8 cellular contexts compared by ENCODE assay signal in genomic region chr5:18749716-18750271, GRCh38.
DNase-seq lines count a peak whose midpoint lies in the region; ATAC-seq, FAIRE-seq and TF ChIP-seq lines count a peak whose summit lies in the region.
"Not testable (repeated sequence)": the region's sequence is repeated elsewhere in the genome, so short reads cannot be mapped to it uniquely, and the experiment has no call there.

No MANE protein-coding gene starts in this region.

- not testable (repeated sequence) for H3K4me3 ChIP-seq in esophagus muscularis mucosa

- not testable (repeated sequence) for TF ChIP-seq EP300 in esophagus muscularis mucosa (IDR thresholded peaks at IDR 0.05)

- peak; percentile 41 for FAIRE-seq in GM12891 (lab: Jason Lieb, UNC)

- intact Hi-C loops in esophagus muscularis mucosa (cut with DNase I) = not testable (repeated sequence)

- WGBS in esophagus muscularis mucosa = 88% methylated on average over 5 of the region's 6 CpGs

- not testable (repeated sequence) for DNase-seq in GM12891 (ENCODE audit: insufficient read length, low spot score)
- DNase-seq in activated CD4-positive, alpha-beta T cell treated with anti-CD3 and anti-CD28 coated beads for 48 hours = peak; percentile 19
- peak; percentile 77 for DNase-seq in esophagus muscularis mucosa (ENCODE audit: extremely low spot score)

- TF ChIP-seq POLR2A in GM12891 (IDR thresholded peaks at IDR 0.05; ENCODE audit: low read depth, low read length); esophagus muscularis mucosa (IDR thresholded peaks at IDR 0.05; ENCODE audit: low read depth): not testable (repeated sequence)

- H3K4me1 ChIP-seq in esophagus muscularis mucosa = not testable (repeated sequence)

- not testable (repeated sequence) for TF ChIP-seq CTCF in esophagus muscularis mucosa (IDR thresholded peaks at IDR 0.05)

- H3K9me3 ChIP-seq in esophagus muscularis mucosa = not testable (repeated sequence)

- not testable (repeated sequence) for H3K36me3 ChIP-seq in esophagus muscularis mucosa

- ATAC-seq in GM18909 (IDR thresholded peaks at IDR 0.05; ENCODE audit: poor library complexity, unreplicated experiment) (peak; percentile 33), GM21447 (IDR thresholded peaks at IDR 0.05; ENCODE audit: unreplicated experiment) (peak; percentile 21), HG02759 (IDR thresholded peaks at IDR 0.05; ENCODE audit: unreplicated experiment) (peak; percentile 24), HG03066 (IDR thresholded peaks at IDR 0.05; ENCODE audit: low read depth, unreplicated experiment) (peak; percentile 20), HG03558 (IDR thresholded peaks at IDR 0.05; ENCODE audit: extremely low read depth, unreplicated experiment) (peak; percentile 26)

- H3K27ac ChIP-seq in esophagus muscularis mucosa (replicated peaks in 1 of 4) = not testable (repeated sequence)

- H3K27me3 ChIP-seq in esophagus muscularis mucosa = not testable (repeated sequence)

TF ChIP-seq in GM12891, 5 proteins besides CTCF, POLR2A, EP300 and RAD21:
- peak; percentile 57 for TF ChIP-seq SPI1 (IDR thresholded peaks at IDR 0.05; ENCODE audit: low read depth, low read length)
